ENCODE assay signal across 7 cellular contexts in the genomic region with DNA sequence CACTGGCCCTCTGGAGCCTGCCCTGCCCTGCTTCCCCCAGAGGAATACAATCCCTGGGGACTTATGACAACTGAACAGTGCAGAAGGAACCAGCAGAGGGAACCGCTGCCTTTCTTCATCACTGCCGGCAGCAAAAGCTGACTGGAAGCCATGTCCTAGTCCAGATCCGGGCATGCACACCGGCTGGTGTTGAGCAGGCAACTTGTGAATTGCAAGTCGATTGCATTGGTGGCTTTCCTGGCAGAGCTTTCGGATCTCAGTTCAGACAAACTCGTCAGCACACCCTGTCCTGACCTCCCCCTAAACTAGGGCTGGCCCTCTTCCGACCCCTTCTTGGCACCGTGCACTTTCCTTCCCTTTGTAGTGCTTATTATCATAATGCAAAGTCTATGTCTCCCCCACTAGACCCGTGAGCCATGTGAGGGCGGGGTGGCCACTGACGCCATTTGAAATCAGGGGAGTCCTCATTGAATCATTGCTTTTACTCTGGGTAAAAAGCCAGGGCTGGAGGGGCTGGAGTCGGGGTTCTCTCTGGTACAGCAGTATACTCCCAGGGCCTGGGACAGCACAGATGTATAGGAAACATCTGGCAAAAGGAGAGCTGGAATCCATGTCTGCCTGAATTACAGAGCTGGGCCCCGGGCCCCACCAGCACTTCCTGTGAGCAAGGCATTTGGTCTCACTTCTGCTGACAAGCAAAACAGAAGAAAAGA. TPM values are rescaled to one million over a fixed set of nuclear protein-coding genes. Genes with fewer than 3 reads are reported as not detected.
DNase-seq lines count a peak whose midpoint lies in the region; ATAC-seq and TF ChIP-seq lines count a peak whose summit lies in the region.

No MANE protein-coding gene starts in this region.

- H3K36me3 Mint-ChIP-seq in naive thymus-derived CD4-positive, alpha-beta T cell, result peaks cover 0 to 23% (median 0%) of the 10 kb centered on the region in 5 donors

- no peak overlapping the region for H3K4me2 ChIP-seq in GM23248 (ENCODE audit: unreplicated experiment)

- no peaks in the 10 kb centered on the region for H3K9me3 ChIP-seq in GM23248 (ENCODE audit: low read depth)
- H3K9me3 ChIP-seq in naive thymus-derived CD4-positive, alpha-beta T cell (ENCODE audit: control insufficient read depth in 2 of 3, low read length in 3 of 3), result no peaks in the 10 kb centered on the region

- H3K27ac Mint-ChIP-seq in naive thymus-derived CD4-positive, alpha-beta T cell, result peak overlapping the region; percentile 86 to 98 (median 93)

- H3K9me3 Mint-ChIP-seq in naive thymus-derived CD4-positive, alpha-beta T cell, result peaks cover 0 to 2% (median 0%) of the 10 kb centered on the region in 11 donors

- intact Hi-C loops in naive thymus-derived CD4-positive, alpha-beta T cell (cut with micrococcal nuclease), result loop anchor here (1.0 to 10.0 kb wide), 4 partner anchors 18 to 570 kb away; partner anchors contain the start of gene SLC10A3 (in 1 of the 2)

- no peaks in the 10 kb centered on the region for H3K9me2 ChIP-seq in GM23248 (ENCODE audit: insufficient read depth)

- no peaks in the 10 kb centered on the region for H3K36me3 ChIP-seq in GM23248 (ENCODE audit: low read depth)
- H3K36me3 ChIP-seq in naive thymus-derived CD4-positive, alpha-beta T cell (ENCODE audit: control insufficient read depth in 2 of 3, insufficient read depth in 3 of 3, low read length in 3 of 3), result peaks cover 0 to 19% (median 0%) of the 10 kb centered on the region in 3 experiments

- 0 out of 2 replicates have a peak, but pooled peaks cover 4% of the 10 kb centered on the region for H3F3A ChIP-seq in GM23248 (ENCODE audit: insufficient read depth)

- H4K20me1 ChIP-seq in GM23248 (ENCODE audit: insufficient read depth), result no peaks in the 10 kb centered on the region

- H3K4me1 ChIP-seq in GM23248 (ENCODE audit: insufficient read depth), result no peaks in the 10 kb centered on the region
- peaks cover 24 to 26% of the 10 kb centered on the region in 2 donors for H3K4me1 ChIP-seq in naive thymus-derived CD4-positive, alpha-beta T cell (ENCODE audit: control insufficient read depth in 2 of 2, insufficient read depth in 2 of 2, low read length in 2 of 2)

- POLR2A ChIA-PET in RWPE1 (lab: Yijun Ruan, JAX; ENCODE audit: low non-redundant PET), result interaction anchor here (0.6 kb wide), 1 partner anchor 200 kb away, joined by 3 read pairs; the partner anchor contains the start of gene BCAP31
- POLR2A ChIA-PET in naive thymus-derived CD4-positive, alpha-beta T cell (lab: Charles Lee), result interaction anchor here (1.6 to 17.4 kb wide), 8 partner anchors 14 to 130 kb away, joined by 3 to 384 read pairs (median 20); partner anchors contain the start of genes HCFC1, IDH3G, NAA10 and RENBP

- no peak for ATAC-seq in naive thymus-derived CD4-positive, alpha-beta T cell
- no peak for ATAC-seq in HG02884 (IDR thresholded peaks at IDR 0.05; ENCODE audit: unreplicated experiment)
- ATAC-seq in HG03439 (IDR thresholded peaks at IDR 0.05; ENCODE audit: unreplicated experiment), result no peak

- H3K4me3 ChIP-seq in GM23248, result no peak overlapping the region
- no peak overlapping the region for H3K4me3 ChIP-seq in choroid plexus epithelial cell (ENCODE audit: low read depth, low read length)
- H3K4me3 ChIP-seq in naive thymus-derived CD4-positive, alpha-beta T cell (ENCODE audit: low read length), result peak overlapping the region; percentile 70

- H3K4me1 Mint-ChIP-seq in naive thymus-derived CD4-positive, alpha-beta T cell, result peaks cover 0 to 68% (median 25%) of the 10 kb centered on the region in 7 donors

- H3K27ac ChIP-seq in GM23248 (no peak overlapping the region), RWPE1 (peak overlapping the region; percentile 60)
- H3K27ac ChIP-seq in naive thymus-derived CD4-positive, alpha-beta T cell (ENCODE audit: low read depth, low read length), result peak overlapping the region; percentile 98

- no peaks in the 10 kb centered on the region for H3K27me3 Mint-ChIP-seq in naive thymus-derived CD4-positive, alpha-beta T cell

- CTCF ChIA-PET in RWPE1 (lab: Yijun Ruan, JAX), result interaction anchor here (0.6 to 1.3 kb wide), 3 partner anchors 13 to 374 kb away, joined by 3 to 4 read pairs (median 3); no protein-coding TSS in a partner anchor
- CTCF ChIA-PET in naive thymus-derived CD4-positive, alpha-beta T cell (lab: Charles Lee), result interaction anchor here (0.6 to 13.2 kb wide), 6 partner anchors 12 to 810 kb away, joined by 3 to 168 read pairs (median 4); partner anchors contain the start of gene RENBP

- H3K27me3 ChIP-seq in GM23248 (replicated peaks; ENCODE audit: insufficient read depth), result no peaks in the 10 kb centered on the region
- no peaks in the 10 kb centered on the region for H3K27me3 ChIP-seq in naive thymus-derived CD4-positive, alpha-beta T cell (ENCODE audit: control insufficient read depth in 2 of 2, insufficient read depth in 2 of 2, low read length in 2 of 2)

- no peak for TF ChIP-seq CTCF in RWPE1 (conservative IDR thresholded peaks at IDR 0.05; ENCODE audit: low read depth)
- peak; percentile 31 for TF ChIP-seq CTCF in choroid plexus epithelial cell (conservative IDR thresholded peaks at IDR 0.05; ENCODE audit: low read depth, low read length)

- in situ Hi-C loops in GM23248 (cut with MboI), result no loop called here

- WGBS in GM23248 (ENCODE audit: low coverage in 1 of 2, low lambda C conversion rate in 2 of 2, missing lambda C conversion rate in 2 of 2), 2 experiments, result 17 to 21% methylated on average over 9 to 14 of the region's 14 CpGs

- no peak overlapping the region for H2AFZ ChIP-seq in GM23248

- DNase-seq in DMS 273 (lab: John Stamatoyannopoulos, UW; ENCODE audit: unreplicated experiment) (peak; percentile 79), GM23248 (peak; percentile 60), RWPE1 (ENCODE audit: low spot score) (no peak), choroid plexus epithelial cell (ENCODE audit: low read depth) (peak; percentile 45)
- peak in 7 of 9 donors; percentile 42 to 59 (median 52) for DNase-seq in naive thymus-derived CD4-positive, alpha-beta T cell

- no peak overlapping the region for H3K9ac ChIP-seq in GM23248

- H3K79me2 ChIP-seq in GM23248 (ENCODE audit: insufficient read depth), result no peaks in the 10 kb centered on the region

- peak overlapping the region; percentile 92 to 98 (median 94) for H3K4me3 Mint-ChIP-seq in naive thymus-derived CD4-positive, alpha-beta T cell

RNA-seq across cellular contexts. Expression of gene ARHGAP4, which starts 1.8 kb away (rescaled TPM):
- total RNA-seq in GM23248 (2014; rRNA removed; shearing (Covaris generic)), result 2.8 TPM in 1 of 2 replicates, not detected in the other
- 0.43 and 0.45 TPM in 2 replicates for polyA plus RNA-seq in GM23248 (2016; fragmentation: Nextera tagmentation; extraction: Ambion mirVana)
- total RNA-seq in naive thymus-derived CD4-positive, alpha-beta T cell, result 100 to 1,000 TPM; 310 to 439 (median 377) TPM
- 100 to 1,000 TPM in 1 of 2 donors, 10 to 100 TPM in 1; 82.5 to 147 TPM for polyA plus RNA-seq in naive thymus-derived CD4-positive, alpha-beta T cell

RNA-seq across cellular contexts. Expression of gene NAA10, which starts 10.5 kb away (rescaled TPM):
- total RNA-seq in GM23248 (2014; rRNA removed; shearing (Covaris generic)), result 105 and 154 TPM in 2 replicates
- polyA plus RNA-seq in GM23248 (2016; fragmentation: Nextera tagmentation; extraction: Ambion mirVana), result 161 and 166 TPM in 2 replicates
- 10 to 100 TPM; 45.2 to 79.7 (median 75.6) TPM for total RNA-seq in naive thymus-derived CD4-positive, alpha-beta T cell
- polyA plus RNA-seq in naive thymus-derived CD4-positive, alpha-beta T cell, result 10 to 100 TPM; 37.6 to 47.2 TPM

RNA-seq across cellular contexts. Expression of gene AVPR2, which starts 19.8 kb away (rescaled TPM):
- not detected in 2 replicates for total RNA-seq in GM23248 (2014; rRNA removed; shearing (Covaris generic))
- not detected in 2 replicates for polyA plus RNA-seq in GM23248 (2016; fragmentation: Nextera tagmentation; extraction: Ambion mirVana)
- total RNA-seq in naive thymus-derived CD4-positive, alpha-beta T cell, result under 1 TPM in 1 of 5 experiments, not detected in 4; 0.29 TPM
- polyA plus RNA-seq in naive thymus-derived CD4-positive, alpha-beta T cell, result not detected

RNA-seq across cellular contexts. Expression of gene RENBP, which starts 20.1 kb away (rescaled TPM):
- total RNA-seq in GM23248 (2014; rRNA removed; shearing (Covaris generic)), result 0.11 TPM in 1 of 2 replicates, not detected in the other
- not detected in 2 replicates for polyA plus RNA-seq in GM23248 (2016; fragmentation: Nextera tagmentation; extraction: Ambion mirVana)
- 10 to 100 TPM; 14.8 to 32.7 (median 27.7) TPM for total RNA-seq in naive thymus-derived CD4-positive, alpha-beta T cell
- 1 to 10 TPM in 1 of 2 donors, under 1 TPM in 1; 0.47 to 1.3 TPM for polyA plus RNA-seq in naive thymus-derived CD4-positive, alpha-beta T cell

RNA-seq across cellular contexts. Expression of gene L1CAM, which starts 38.3 kb away (rescaled TPM):
- 1.9 TPM in 1 of 2 replicates, not detected in the other for total RNA-seq in GM23248 (2014; rRNA removed; shearing (Covaris generic))
- polyA plus RNA-seq in GM23248 (2016; fragmentation: Nextera tagmentation; extraction: Ambion mirVana), result 0.34 and 0.38 TPM in 2 replicates
- 1 to 10 TPM in 3 of 5 experiments, under 1 TPM in 1, not detected in 1; 0.81 to 9.2 (median 1.3) TPM for total RNA-seq in naive thymus-derived CD4-positive, alpha-beta T cell
- polyA plus RNA-seq in naive thymus-derived CD4-positive, alpha-beta T cell, result under 1 TPM in 1 of 2 donors, not detected in 1; 0.16 TPM

Comparison
In these comparisons a context has a peak if more than half of its experiments do, and no peak if none do; other contexts are left out.
1. RNA of gene ARHGAP4, which starts 1.8 kb away (total RNA-seq): 310 to 439 TPM in naive thymus-derived CD4-positive, alpha-beta T cell; 2.8 TPM in GM23248; every median in the first group is over 10 times any median in the second.